ENCODE assay signal across 12 cellular contexts in the genomic region with DNA sequence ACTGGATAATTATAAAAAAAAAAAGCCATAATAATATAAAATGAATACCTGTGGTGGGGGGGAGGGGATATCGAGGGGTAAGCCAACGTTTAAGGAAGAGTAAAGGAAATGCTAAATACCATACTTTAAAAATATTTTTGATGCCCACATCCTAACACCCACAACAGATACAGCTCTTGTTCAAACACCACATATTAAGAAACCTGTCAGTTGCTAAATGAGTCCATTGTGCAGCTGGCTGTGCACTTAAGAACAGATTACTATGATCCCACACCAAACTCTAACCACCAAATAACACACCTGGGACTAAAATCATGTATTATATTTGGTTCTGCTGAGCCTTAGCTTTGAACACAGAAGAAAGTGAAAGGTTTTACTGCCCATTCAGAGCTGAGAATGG.
A peak's percentile ranks its signal among the peaks of the same experiment; 100 is the strongest.
DNase-seq lines count a peak whose midpoint lies in the region; ATAC-seq and TF ChIP-seq lines count a peak whose summit lies in the region.
"Had no signal": no experiment of that assay in that cellular context is flagged by ENCODE, and none has a peak within 500 bp of the region (broad histone marks: within the 10 kb centered on the region; RNA-seq: fewer than 3 reads in every experiment).

No MANE protein-coding gene starts in this region.

- H3K36me3 ChIP-seq in left ventricle myocardium inferior, result no peaks in the 10 kb centered on the region
- no peaks in the 10 kb centered on the region for H3K36me3 ChIP-seq in left lung
- H3K36me3 ChIP-seq in vagina, result no peaks in the 10 kb centered on the region
- H3K36me3 ChIP-seq: upper lobe of left lung had no signal

- H3K4me1 ChIP-seq in left ventricle myocardium inferior, result peaks cover 78% of the 10 kb centered on the region
- H3K4me1 ChIP-seq in left lung, result peaks cover 20 to 62% of the 10 kb centered on the region in 2 donors
- peaks cover 67% of the 10 kb centered on the region for H3K4me1 ChIP-seq in vagina

- DNase-seq in left ventricle myocardium inferior, result no peak
- DNase-seq in cardiac septum (ENCODE audit: low spot score), result no peak
- no peak for DNase-seq in left lung
- DNase-seq in vagina (ENCODE audit: extremely low spot score in 2 of 2), result no peak
- DNase-seq in stimulated activated CD4-positive, alpha-beta T cell treated with anti-CD3 and anti-CD28 coated beads, Interleukin-4, amount 100 ng/mL, for 1 hour, result no peak
- DNase-seq: NCI-H2227 treated with DMSO at 0.1 percent for 48 hours, retina, upper lobe of left lung had no signal

- intact Hi-C loops in left ventricle myocardium inferior (cut with micrococcal nuclease) (loop anchor here (5.0 to 10.0 kb wide), 2 partner anchors 57 to 61 kb away; no protein-coding TSS in a partner anchor), cardiac septum (cut with DNase I) (loop anchor here (5.0 to 10.0 kb wide), 2 partner anchors 351 to 513 kb away; no protein-coding TSS in a partner anchor), left lung (cut with DNase I) (no loop called here), vagina (cut with DNase I) (loop anchor here (10.0 kb wide), 2 partner anchors 53 to 67 kb away; no protein-coding TSS in a partner anchor)

- H3K27me3 ChIP-seq in left ventricle myocardium inferior (ENCODE audit: low read depth), result no peaks in the 10 kb centered on the region
- H3K27me3 ChIP-seq in left lung, result no peaks in the 10 kb centered on the region
- H3K27me3 ChIP-seq in vagina, result no peaks in the 10 kb centered on the region
- H3K27me3 ChIP-seq: upper lobe of left lung had no signal

- ATAC-seq in left lung, result no peak
- ATAC-seq in HG03175 (IDR thresholded peaks at IDR 0.05; ENCODE audit: unreplicated experiment), result no peak
- ATAC-seq in GM21390 (IDR thresholded peaks at IDR 0.05; ENCODE audit: unreplicated experiment), result no peak

- H3K9me3 ChIP-seq in left ventricle myocardium inferior (replicated peaks), result no peaks in the 10 kb centered on the region
- H3K9me3 ChIP-seq in left lung, result no peaks in the 10 kb centered on the region
- no peaks in the 10 kb centered on the region for H3K9me3 ChIP-seq in vagina
- H3K9me3 ChIP-seq: upper lobe of left lung had no signal

- H3K4me3 ChIP-seq in left ventricle myocardium inferior (no peak overlapping the region), left lung (no peak overlapping the region), vagina (no peak overlapping the region)
- H3K4me3 ChIP-seq: lung, upper lobe of left lung had no signal

- H3K27ac ChIP-seq in left ventricle myocardium inferior (replicated peaks), result peak overlapping the region; percentile 37
- H3K27ac ChIP-seq in VCaP, result peak overlapping the region; percentile 98
- H3K27ac ChIP-seq in left lung, result peak overlapping the region; percentile 21 to 25
- H3K27ac ChIP-seq in vagina, result peak overlapping the region; percentile 36

- TF ChIP-seq CTCF in left ventricle myocardium inferior (IDR thresholded peaks at IDR 0.05; ENCODE audit: borderline replicate concordance), result no peak
- no peak for TF ChIP-seq CTCF in VCaP (conservative IDR thresholded peaks at IDR 0.05)
- TF ChIP-seq CTCF in left lung (IDR thresholded peaks at IDR 0.05), result no peak
- TF ChIP-seq CTCF in vagina (IDR thresholded peaks at IDR 0.05), result no peak

- no peak for TF ChIP-seq POLR2A in vagina (IDR thresholded peaks at IDR 0.05)

Comparison
In these comparisons a context has a peak if more than half of its experiments do, and no peak if none do; other contexts are left out.
1. H3K27ac ChIP-seq: peak in every context shown above with its lines; median percentile 98 in VCaP; 37 in left ventricle myocardium inferior; 36 in vagina; 23 in left lung.
2. intact Hi-C loops: an anchor here in left ventricle myocardium inferior (5.0 to 10.0 kb wide), cardiac septum (5.0 to 10.0 kb wide) and vagina (10.0 kb wide); none called in left lung.